ENCODE assay signal across 8 cellular contexts in the genomic region with DNA sequence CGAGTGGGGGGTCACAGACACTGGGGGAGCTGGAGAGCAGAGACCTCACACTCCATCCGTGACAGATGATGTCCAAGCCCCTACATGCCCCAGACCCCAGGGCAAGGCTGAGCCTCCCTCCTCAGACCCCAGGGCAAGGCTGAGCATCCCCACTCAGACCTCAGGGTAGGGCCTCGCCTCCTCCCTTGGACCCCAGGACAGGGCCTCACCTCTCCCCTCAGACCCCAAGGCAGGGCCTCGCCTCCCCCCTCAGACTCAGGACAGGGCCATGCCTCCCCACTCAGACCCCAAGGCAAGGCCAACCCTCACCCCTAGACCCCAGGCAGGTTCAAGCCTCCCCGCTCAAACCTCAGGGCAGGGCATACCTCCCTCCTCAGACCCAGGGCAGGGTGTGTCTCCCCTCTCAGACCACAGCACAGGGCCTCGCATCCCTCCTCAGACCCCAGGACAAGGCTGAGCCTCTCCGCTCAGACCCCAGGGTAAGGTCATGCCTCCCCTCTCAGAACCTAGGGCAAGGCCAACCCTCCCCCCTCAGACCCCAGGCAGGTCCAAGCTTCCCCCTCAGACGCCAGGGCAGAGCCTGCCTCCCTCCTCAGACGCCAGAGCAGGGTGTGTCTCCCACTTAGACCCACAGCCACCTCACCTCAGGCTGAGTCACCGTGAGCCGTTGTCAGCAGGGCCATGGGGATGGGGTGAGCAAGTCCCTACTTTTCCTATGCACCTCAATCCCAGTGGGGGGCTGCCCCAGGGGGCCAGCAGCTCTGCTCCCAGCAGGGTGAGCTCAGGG. TPM values are rescaled to one million over a fixed set of nuclear protein-coding genes. Genes with fewer than 3 reads are reported as not detected.
DNase-seq lines count a peak whose midpoint lies in the region; ATAC-seq and TF ChIP-seq lines count a peak whose summit lies in the region.

No MANE protein-coding gene starts in this region.

- H3K36me3 Mint-ChIP-seq in activated naive CD4-positive, alpha-beta T cell treated with anti-CD3 and anti-CD28 coated beads for 36 hours (ENCODE audit: low read depth) = peaks cover 21% of the 10 kb centered on the region

- intact Hi-C loops in activated naive CD4-positive, alpha-beta T cell treated with anti-CD3 and anti-CD28 coated beads for 36 hours (cut with micrococcal nuclease) = loop anchor here (1.0 kb wide), 1 partner anchor 227 kb away; no protein-coding TSS in a partner anchor
- intact Hi-C loops in upper lobe of right lung (cut with DNase I) = no loop called here

- H3K4me3 ChIP-seq in Peyer's patch = no peak overlapping the region
- H3K4me3 ChIP-seq in mucosa of rectum (ENCODE audit: low read length in 2 of 2) = no peak overlapping the region
- H3K4me3 ChIP-seq in upper lobe of right lung = peak overlapping the region; percentile 28

- H3K4me1 Mint-ChIP-seq in activated naive CD4-positive, alpha-beta T cell treated with anti-CD3 and anti-CD28 coated beads for 36 hours (ENCODE audit: low read depth) = peaks cover 20% of the 10 kb centered on the region

- H3K27me3 ChIP-seq in Peyer's patch (no peaks in the 10 kb centered on the region), mucosa of rectum (ENCODE audit: control insufficient read depth in 2 of 2, insufficient read depth in 2 of 2, low read length in 2 of 2) (no peaks in the 10 kb centered on the region), upper lobe of right lung (no peaks in the 10 kb centered on the region)

- TF ChIP-seq CTCF in Peyer's patch (IDR thresholded peaks at IDR 0.05) = no peak
- TF ChIP-seq CTCF in upper lobe of right lung (IDR thresholded peaks at IDR 0.05) = no peak

- H3K36me3 ChIP-seq in Peyer's patch = no peaks in the 10 kb centered on the region
- H3K36me3 ChIP-seq in mucosa of rectum (ENCODE audit: control insufficient read depth in 2 of 2, insufficient read depth in 2 of 2, low read length in 2 of 2) = no peaks in the 10 kb centered on the region
- no peaks in the 10 kb centered on the region for H3K36me3 ChIP-seq in upper lobe of right lung

- peak overlapping the region in 1 of 2 donors; percentile 39 for H3K9ac ChIP-seq in mucosa of rectum (ENCODE audit: low read depth in 1 of 2, low read length in 2 of 2)

- H3K9me3 Mint-ChIP-seq in activated naive CD4-positive, alpha-beta T cell treated with anti-CD3 and anti-CD28 coated beads for 36 hours = no peaks in the 10 kb centered on the region

- peak overlapping the region; percentile 68 for H3K4me3 Mint-ChIP-seq in activated naive CD4-positive, alpha-beta T cell treated with anti-CD3 and anti-CD28 coated beads for 36 hours

- CTCF ChIA-PET in activated naive CD4-positive, alpha-beta T cell treated with anti-CD3 and anti-CD28 coated beads for 36 hours (lab: Charles Lee) = no interaction called here

- no peaks in the 10 kb centered on the region for H3K27me3 Mint-ChIP-seq in activated naive CD4-positive, alpha-beta T cell treated with anti-CD3 and anti-CD28 coated beads for 36 hours (ENCODE audit: low read depth)

- H3K27ac Mint-ChIP-seq in activated naive CD4-positive, alpha-beta T cell treated with anti-CD3 and anti-CD28 coated beads for 36 hours = peak overlapping the region; percentile 84

- peak overlapping the region in 2 of 4 donors; percentile 9 to 49 for H3K27ac ChIP-seq in Peyer's patch
- H3K27ac ChIP-seq in mucosa of rectum (ENCODE audit: low read depth in 2 of 2, low read length in 2 of 2) = peak overlapping the region; percentile 56 to 71
- peak overlapping the region; percentile 94 for H3K27ac ChIP-seq in upper lobe of right lung

- H3K9me3 ChIP-seq in Peyer's patch (peaks cover 0 to 4% (median 0%) of the 10 kb centered on the region in 4 donors), mucosa of rectum (ENCODE audit: control insufficient read depth in 2 of 2, low read length in 2 of 2) (no peaks in the 10 kb centered on the region), upper lobe of right lung (no peaks in the 10 kb centered on the region)

- DNase-seq in Daoy (ENCODE audit: low read depth) = peak; percentile 92
- peak; percentile 32 to 68 (median 48) for DNase-seq in Peyer's patch
- DNase-seq in activated naive CD4-positive, alpha-beta T cell treated with anti-CD3 and anti-CD28 coated beads for 36 hours = peak; percentile 84
- peak; percentile 87 for DNase-seq in upper lobe of right lung
- no peak for DNase-seq in NCI-H2171 (lab: John Stamatoyannopoulos, UW)

- ATAC-seq in upper lobe of right lung (peak; percentile 82), GM18519 (IDR thresholded peaks at IDR 0.05; ENCODE audit: low FRiP score, unreplicated experiment) (no peak), GM18867 (IDR thresholded peaks at IDR 0.05; ENCODE audit: unreplicated experiment) (no peak)

- no peak for TF ChIP-seq POLR2A in Peyer's patch (IDR thresholded peaks at IDR 0.05)

- peaks cover 0 to 6% (median 4%) of the 10 kb centered on the region in 4 donors for H3K4me1 ChIP-seq in Peyer's patch
- peaks cover 16 to 18% of the 10 kb centered on the region in 2 donors for H3K4me1 ChIP-seq in mucosa of rectum (ENCODE audit: control insufficient read depth in 2 of 2, insufficient read depth in 2 of 2, low read length in 2 of 2)
- peaks cover 14% of the 10 kb centered on the region for H3K4me1 ChIP-seq in upper lobe of right lung

RNA-seq across cellular contexts. Expression of gene S1PR4, which starts 1.7 kb away (rescaled TPM):
- total RNA-seq in Daoy (2014; rRNA removed; shearing (Covaris generic)) = not detected in 2 replicates
- total RNA-seq in Peyer's patch (1 to 10 TPM; 1.6 to 9.9 (median 2.5) TPM), upper lobe of right lung (22.3 TPM)
- total RNA-seq in activated naive CD4-positive, alpha-beta T cell treated with anti-CD3 and anti-CD28 coated beads for 36 hours = 10 to 100 TPM; 22.4 to 24.1 TPM

RNA-seq across cellular contexts. Expression of gene NCLN, which starts 8.8 kb away (rescaled TPM):
- total RNA-seq in Daoy (2014; rRNA removed; shearing (Covaris generic)) = 80.2 and 85.1 TPM in 2 replicates
- total RNA-seq in Peyer's patch = 100 to 1,000 TPM in 3 of 4 donors, 10 to 100 TPM in 1; 84.2 to 126 (median 117) TPM
- 10 to 100 TPM; 38.4 to 42.9 TPM for total RNA-seq in activated naive CD4-positive, alpha-beta T cell treated with anti-CD3 and anti-CD28 coated beads for 36 hours
- 71.4 TPM for total RNA-seq in upper lobe of right lung

RNA-seq across cellular contexts. Expression of gene GNA15, which starts 41.1 kb away (rescaled TPM):
- 0.65 TPM in 1 of 2 replicates, not detected in the other for total RNA-seq in Daoy (2014; rRNA removed; shearing (Covaris generic))
- 10 to 100 TPM in 1 of 4 donors, 1 to 10 TPM in 2, not detected in 1; 1.2 to 12.4 (median 1.5) TPM for total RNA-seq in Peyer's patch
- total RNA-seq in activated naive CD4-positive, alpha-beta T cell treated with anti-CD3 and anti-CD28 coated beads for 36 hours = 10 to 100 TPM; 26.6 to 28.4 TPM
- total RNA-seq in upper lobe of right lung = 18.6 TPM

RNA-seq across cellular contexts. Expression of gene CELF5, which starts 47.6 kb away (rescaled TPM):
- 0.06 TPM in 1 of 2 replicates, not detected in the other for total RNA-seq in Daoy (2014; rRNA removed; shearing (Covaris generic))
- not detected for total RNA-seq in Peyer's patch
- total RNA-seq in activated naive CD4-positive, alpha-beta T cell treated with anti-CD3 and anti-CD28 coated beads for 36 hours = not detected
- total RNA-seq in upper lobe of right lung = not detected
